Comparison of ENCODE assay signal across 1 cellular context in genomic region chr6:158026054-158026900, GRCh38.
TF ChIP-seq lines count a peak whose summit lies in the region.

No MANE protein-coding gene starts in this region.

TF ChIP-seq in GM12878, 131 proteins besides CTCF, POLR2A, EP300 and RAD21 (continued from another document and continues in another):
- TF ChIP-seq RELB (IDR thresholded peaks at IDR 0.05; ENCODE audit: low read depth) = 0 out of 2 replicates have a peak, but pooled peaks have one; percentile 50
- TF ChIP-seq NR2C2 (IDR thresholded peaks at IDR 0.05; ENCODE audit: borderline replicate concordance, control insufficient read depth, insufficient read length, low read depth) = no peak
- TF ChIP-seq MTA3 (IDR thresholded peaks at IDR 0.05; ENCODE audit: borderline replicate concordance, low read length) = no peak
- TF ChIP-seq ELK1 (IDR thresholded peaks at IDR 0.05; ENCODE audit: low read depth, low read length) = no peak
- no peak for TF ChIP-seq KAT2A (conservative IDR thresholded peaks at IDR 0.05; ENCODE audit: control insufficient read depth, low read depth, low read length)
- TF ChIP-seq NRF1 (conservative IDR thresholded peaks at IDR 0.05; ENCODE audit: low read depth, low read length) = no peak
- TF ChIP-seq MXI1 (IDR thresholded peaks at IDR 0.05; ENCODE audit: low read depth, low read length) = no peak
- no peak for TF ChIP-seq IRF5 (IDR thresholded peaks at IDR 0.05; ENCODE audit: borderline replicate concordance)
- 0 out of 2 replicates have a peak, but pooled peaks have one; percentile 28 for TF ChIP-seq NBN (IDR thresholded peaks at IDR 0.05)
- no peak for TF ChIP-seq FOS (IDR thresholded peaks at IDR 0.05; ENCODE audit: borderline replicate concordance, extremely low read depth, insufficient read length)
- no peak for TF ChIP-seq ZNF207 (IDR thresholded peaks at IDR 0.05; ENCODE audit: borderline replicate concordance)
- TF ChIP-seq SIN3A (IDR thresholded peaks at IDR 0.05; ENCODE audit: low read depth, low read length) = no peak
- TF ChIP-seq NR2F1 (conservative IDR thresholded peaks at IDR 0.05) = peak; percentile 67; the same call in 1 of the 2 replicates
- peak; percentile 42; the same call in 1 of the 2 replicates for TF ChIP-seq MLLT1 (IDR thresholded peaks at IDR 0.05)
- no peak for TF ChIP-seq PML (IDR thresholded peaks at IDR 0.05; ENCODE audit: low read length)
- peak; percentile 86 for TF ChIP-seq ATF7 (IDR thresholded peaks at IDR 0.05; ENCODE audit: low read depth)
- no peak for TF ChIP-seq ASH2L (IDR thresholded peaks at IDR 0.05; ENCODE audit: borderline replicate concordance, low read depth)
- no peak for TF ChIP-seq CUX1 (IDR thresholded peaks at IDR 0.05; ENCODE audit: insufficient replicate concordance, low read depth, low read length)
- peak; percentile 15 for TF ChIP-seq MEF2B (IDR thresholded peaks at IDR 0.05; ENCODE audit: partially characterized antibody, poor library complexity, severe bottlenecking)
- TF ChIP-seq BCL3 (IDR thresholded peaks at IDR 0.05; ENCODE audit: borderline replicate concordance, insufficient read depth, low read depth, low read length, poor library complexity, severe bottlenecking) = no peak
- TF ChIP-seq SREBF2 (IDR thresholded peaks at IDR 0.05; ENCODE audit: low read length) = no peak
- no peak for TF ChIP-seq ETV6 (conservative IDR thresholded peaks at IDR 0.05 in 1 of 2, IDR thresholded peaks at IDR 0.05 in 1 of 2; ENCODE audit: borderline replicate concordance in 1 of 2, low read depth in 1 of 2)
- no peak for TF ChIP-seq BCL11A (IDR thresholded peaks at IDR 0.05; ENCODE audit: low read depth, low read length)
- TF ChIP-seq FOXM1 (IDR thresholded peaks at IDR 0.05; ENCODE audit: low read depth, low read length) = no peak
- TF ChIP-seq YY1 (IDR thresholded peaks at IDR 0.05; ENCODE audit: low read depth, low read length) = peak; percentile 46; the same call in 1 of the 2 replicates
- no peak for TF ChIP-seq USF1 (IDR thresholded peaks at IDR 0.05; ENCODE audit: borderline replicate concordance, extremely low read length, insufficient read depth, low read depth, low read length)
- TF ChIP-seq SP1 (IDR thresholded peaks at IDR 0.05; ENCODE audit: low read depth, low read length) = no peak
- TF ChIP-seq EZH2 (IDR thresholded peaks at IDR 0.05; ENCODE audit: borderline replicate concordance, control insufficient read depth, low read depth, low read length) = no peak
- TF ChIP-seq ZBTB40 (IDR thresholded peaks at IDR 0.05; ENCODE audit: borderline replicate concordance) = no peak
- no peak for TF ChIP-seq PBX3 (IDR thresholded peaks at IDR 0.05; ENCODE audit: insufficient replicate concordance, low read depth, low read length)
- TF ChIP-seq CEBPZ (IDR thresholded peaks at IDR 0.05; ENCODE audit: low read depth, low read length) = no peak
